In genomic region chr17:82926081-82926480, GRCh38 we compare ENCODE assay signal across 24 cellular contexts.
"Had no signal": no experiment of that assay in that cellular context is flagged by ENCODE, and none has a peak within 500 bp of the region (broad histone marks: within the 10 kb centered on the region; RNA-seq: fewer than 3 reads in every experiment).

No MANE protein-coding gene starts in this region.

- H3K9me3 Mint-ChIP-seq: activated naive CD4-positive, alpha-beta T cell treated with anti-CD3 and anti-CD28 coated beads, Interleukin-2, amount 10 ng/mL, durations not matched to agents 7 days and 5 days; activated naive CD8-positive, alpha-beta T cell treated with anti-CD3 and anti-CD28 coated beads, Interleukin-2, amount 10 ng/mL, durations not matched to agents 7 days and 5 days; mesothelial cell of epicardium; naive B cell; stimulated activated naive CD8-positive, alpha-beta T cell treated with anti-CD3 and anti-CD28 coated beads, Interleukin-15, Interleukin-2, amounts not matched to agents 100 ng/mL and 50 ng/mL, for 24 hours; T-cell had no signal

- H3K4me3 ChIP-seq: gastroesophageal sphincter, hepatocyte, pancreas, prostate gland, thoracic aorta had no signal

- H3K27ac Mint-ChIP-seq: activated naive CD4-positive, alpha-beta T cell treated with anti-CD3 and anti-CD28 coated beads, Interleukin-2, amount 10 ng/mL, durations not matched to agents 7 days and 5 days; activated naive CD8-positive, alpha-beta T cell treated with anti-CD3 and anti-CD28 coated beads, Interleukin-2, amount 10 ng/mL, durations not matched to agents 7 days and 5 days; mesothelial cell of epicardium; stimulated activated naive CD8-positive, alpha-beta T cell treated with anti-CD3 and anti-CD28 coated beads, Interleukin-15, Interleukin-2, amounts not matched to agents 100 ng/mL and 50 ng/mL, for 24 hours; T-cell had no signal

- DNase-seq: activated CD4-positive, alpha-beta T cell treated with anti-CD3 and anti-CD28 coated beads for 4 hours; activated CD4-positive, alpha-beta T cell treated with anti-CD3 and anti-CD28 coated beads, Interleukin-2, amount 50 U/mL, for 4 hours; activated gamma-delta T cell; activated naive CD4-positive, alpha-beta T cell treated with anti-CD3 and anti-CD28 coated beads, Interleukin-2, amount 10 ng/mL, durations not matched to agents 7 days and 5 days; activated naive CD8-positive, alpha-beta T cell treated with anti-CD3 and anti-CD28 coated beads, Interleukin-2, amount 10 ng/mL, durations not matched to agents 7 days and 5 days; brain microvascular endothelial cell; cortex of kidney; islet precursor cell; left cardiac atrium; naive B cell; nucleus accumbens; T-cell; trophoblast cell had no signal

- H3K4me2 ChIP-seq: hepatocyte had no signal

- H3K4me1 ChIP-seq: prostate gland had no signal

- FAIRE-seq: astrocyte, endothelial cell of umbilical vein, pancreas, TTC549 had no signal

- ATAC-seq: gastroesophageal sphincter, left cardiac atrium, pancreas, T-cell had no signal

- H3K4me1 Mint-ChIP-seq: activated naive CD4-positive, alpha-beta T cell treated with anti-CD3 and anti-CD28 coated beads, Interleukin-2, amount 10 ng/mL, durations not matched to agents 7 days and 5 days; activated naive CD8-positive, alpha-beta T cell treated with anti-CD3 and anti-CD28 coated beads, Interleukin-2, amount 10 ng/mL, durations not matched to agents 7 days and 5 days; mesothelial cell of epicardium; naive B cell had no signal

- H3K4me3 Mint-ChIP-seq: activated naive CD4-positive, alpha-beta T cell treated with anti-CD3 and anti-CD28 coated beads, Interleukin-2, amount 10 ng/mL, durations not matched to agents 7 days and 5 days; activated naive CD8-positive, alpha-beta T cell treated with anti-CD3 and anti-CD28 coated beads, Interleukin-2, amount 10 ng/mL, durations not matched to agents 7 days and 5 days; mesothelial cell of epicardium; naive B cell; stimulated activated naive CD8-positive, alpha-beta T cell treated with anti-CD3 and anti-CD28 coated beads, Interleukin-15, Interleukin-2, amounts not matched to agents 100 ng/mL and 50 ng/mL, for 24 hours; T-cell had no signal

- H3K27ac ChIP-seq: brain microvascular endothelial cell, gastroesophageal sphincter, hepatocyte, pancreas, prostate gland, thoracic aorta, VCaP had no signal

- H3K27me3 ChIP-seq: brain microvascular endothelial cell, gastroesophageal sphincter, hepatocyte, pancreas had no signal

- H3K9me3 ChIP-seq: gastroesophageal sphincter, pancreas, prostate gland, thoracic aorta had no signal
